Comparison of ENCODE assay signal across 32 cellular contexts in the genomic region with DNA sequence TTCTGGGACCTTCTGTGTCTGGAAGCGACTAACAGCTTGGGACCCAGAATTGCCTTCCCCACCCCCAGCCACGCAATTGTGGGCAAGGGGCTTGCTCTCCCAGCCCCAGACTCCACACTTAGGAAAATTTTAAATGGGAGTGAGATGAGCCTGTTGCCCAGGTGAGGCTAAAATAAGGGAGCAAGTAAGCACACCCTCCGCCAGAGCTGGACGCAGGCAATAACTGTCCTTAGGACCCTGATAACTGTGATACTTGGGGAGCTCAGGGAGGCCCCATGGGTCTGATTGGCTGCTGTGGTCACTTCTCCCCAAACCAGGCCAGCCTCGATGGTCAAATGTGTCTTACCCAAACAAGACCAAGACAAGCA. TPM values are rescaled to one million over a fixed set of nuclear protein-coding genes. Genes with fewer than 3 reads are reported as not detected.
"Had no signal": no experiment of that assay in that cellular context is flagged by ENCODE, and none has a peak within 500 bp of the region (broad histone marks: within the 10 kb centered on the region; RNA-seq: fewer than 3 reads in every experiment).

No MANE protein-coding gene starts in this region.

- H3K4me3 Mint-ChIP-seq: stimulated activated effector memory CD8-positive, alpha-beta T cell treated with anti-CD3 and anti-CD28 coated beads, Interleukin-12 subunit alpha, Interleukin-12 subunit beta, amount 100 ng/mL, for 72 hours; stimulated activated memory B cell treated with anti-CD40 and anti-IgM and Interleukin-4, amounts not matched to agents 10 μg/mL and 1 μg/mL and 100 μg/mL, for 72 hours; stimulated activated naive B cell treated with anti-CD40 and anti-IgM and Interleukin-4, amounts not matched to agents 10 μg/mL and 1 μg/mL and 100 μg/mL, for 72 hours; stimulated activated naive CD8-positive, alpha-beta T cell treated with anti-CD3 and anti-CD28 coated beads, Interleukin-15, amount 100 ng/mL, for 72 hours; stimulated activated naive CD8-positive, alpha-beta T cell treated with anti-CD3 and anti-CD28 coated beads, Interleukin-15, Interleukin-2, amounts not matched to agents 100 ng/mL and 50 ng/mL, for 24 hours; type B pancreatic cell had no signal

- H3K27me3 ChIP-seq: suprapubic skin, testis, thyroid gland, tibial nerve, transverse colon, upper lobe of left lung, upper lobe of right lung, uterus, vagina had no signal

- H3K27me3 Mint-ChIP-seq: stimulated activated naive CD8-positive, alpha-beta T cell treated with anti-CD3 and anti-CD28 coated beads, Interleukin-15, amount 100 ng/mL, for 72 hours; type B pancreatic cell had no signal

- H3K27ac Mint-ChIP-seq: stimulated activated effector memory CD8-positive, alpha-beta T cell treated with anti-CD3 and anti-CD28 coated beads, Interleukin-12 subunit alpha, Interleukin-12 subunit beta, amount 100 ng/mL, for 72 hours; stimulated activated memory B cell treated with anti-CD40 and anti-IgM and Interleukin-4, amounts not matched to agents 10 μg/mL and 1 μg/mL and 100 μg/mL, for 72 hours; stimulated activated naive B cell treated with anti-CD40 and anti-IgM and Interleukin-4, amounts not matched to agents 10 μg/mL and 1 μg/mL and 100 μg/mL, for 72 hours; stimulated activated naive CD8-positive, alpha-beta T cell treated with anti-CD3 and anti-CD28 coated beads, Interleukin-15, amount 100 ng/mL, for 72 hours; stimulated activated naive CD8-positive, alpha-beta T cell treated with anti-CD3 and anti-CD28 coated beads, Interleukin-15, Interleukin-2, amounts not matched to agents 100 ng/mL and 50 ng/mL, for 24 hours; type B pancreatic cell had no signal

- ATAC-seq: stimulated activated naive B cell treated with anti-CD40 and anti-IgM and Interleukin-4, amounts not matched to agents 10 μg/mL and 1 μg/mL and 100 μg/mL, for 72 hours; stimulated activated naive CD8-positive, alpha-beta T cell treated with anti-CD3 and anti-CD28 coated beads, Interleukin-15, amount 100 ng/mL, for 72 hours; stimulated activated naive CD8-positive, alpha-beta T cell treated with anti-CD3 and anti-CD28 coated beads, Interleukin-15, Interleukin-2, amounts not matched to agents 100 U/mL and 50 U/mL, for 24 hours had no signal

- H3K4me3 ChIP-seq: stomach, suprapubic skin, testis, thoracic aorta, thyroid gland, tibial artery, tibial nerve, transverse colon, upper lobe of left lung, upper lobe of right lung, uterus, vagina had no signal

- H3K36me3 Mint-ChIP-seq: stimulated activated effector memory CD8-positive, alpha-beta T cell treated with anti-CD3 and anti-CD28 coated beads, Interleukin-12 subunit alpha, Interleukin-12 subunit beta, amount 100 ng/mL, for 72 hours; stimulated activated memory B cell treated with anti-CD40 and anti-IgM and Interleukin-4, amounts not matched to agents 10 μg/mL and 1 μg/mL and 100 μg/mL, for 72 hours; stimulated activated naive B cell treated with anti-CD40 and anti-IgM and Interleukin-4, amounts not matched to agents 10 μg/mL and 1 μg/mL and 100 μg/mL, for 72 hours; type B pancreatic cell had no signal

- H3K4me1 ChIP-seq: suprapubic skin, tibial artery, transverse colon, upper lobe of right lung, uterus, vagina had no signal

- H3K36me3 ChIP-seq: suprapubic skin, thoracic aorta, thyroid gland, tibial artery, transverse colon, upper lobe of left lung, upper lobe of right lung, uterus, vagina had no signal

- H3K9me3 ChIP-seq: stomach, suprapubic skin, testis, thoracic aorta, thyroid gland, tibial artery, tibial nerve, transverse colon, upper lobe of left lung, upper lobe of right lung, uterus, vagina had no signal

- H3K27ac ChIP-seq: stomach, suprapubic skin, testis, thoracic aorta, tibial artery, tibial nerve, transverse colon, upper lobe of left lung, upper lobe of right lung, uterus, vagina had no signal

- H3K4me1 Mint-ChIP-seq: stimulated activated effector memory CD8-positive, alpha-beta T cell treated with anti-CD3 and anti-CD28 coated beads, Interleukin-12 subunit alpha, Interleukin-12 subunit beta, amount 100 ng/mL, for 72 hours; stimulated activated memory B cell treated with anti-CD40 and anti-IgM and Interleukin-4, amounts not matched to agents 10 μg/mL and 1 μg/mL and 100 μg/mL, for 72 hours; stimulated activated naive B cell treated with anti-CD40 and anti-IgM and Interleukin-4, amounts not matched to agents 10 μg/mL and 1 μg/mL and 100 μg/mL, for 72 hours; stimulated activated naive CD8-positive, alpha-beta T cell treated with anti-CD3 and anti-CD28 coated beads, Interleukin-15, amount 100 ng/mL, for 72 hours had no signal

- H3K9me3 Mint-ChIP-seq: stimulated activated effector memory CD8-positive, alpha-beta T cell treated with anti-CD3 and anti-CD28 coated beads, Interleukin-12 subunit alpha, Interleukin-12 subunit beta, amount 100 ng/mL, for 72 hours; stimulated activated memory B cell treated with anti-CD40 and anti-IgM and Interleukin-4, amounts not matched to agents 10 μg/mL and 1 μg/mL and 100 μg/mL, for 72 hours; stimulated activated naive B cell treated with anti-CD40 and anti-IgM and Interleukin-4, amounts not matched to agents 10 μg/mL and 1 μg/mL and 100 μg/mL, for 72 hours; stimulated activated naive CD8-positive, alpha-beta T cell treated with anti-CD3 and anti-CD28 coated beads, Interleukin-15, amount 100 ng/mL, for 72 hours; stimulated activated naive CD8-positive, alpha-beta T cell treated with anti-CD3 and anti-CD28 coated beads, Interleukin-15, Interleukin-2, amounts not matched to agents 100 ng/mL and 50 ng/mL, for 24 hours; type B pancreatic cell had no signal

- DNase-seq: stimulated activated CD4-positive, alpha-beta T cell treated with anti-CD3 and anti-CD28 coated beads, Interleukin-2, amount 100 ng/mL, for 48 hours; stimulated activated CD4-positive, alpha-beta T cell treated with anti-CD3 and anti-CD28 coated beads, Interleukin-4, amount 100 ng/mL, for 1 hour; stimulated activated CD4-positive, alpha-beta T cell treated with anti-CD3 and anti-CD28 coated beads, Interleukin-4, amount 100 ng/mL, for 24 hours; stimulated activated CD4-positive, alpha-beta T cell treated with anti-CD3 and anti-CD28 coated beads, Interleukin-4, amount 100 ng/mL, for 4 hours; stimulated activated CD8-positive, alpha-beta memory T cell treated with anti-CD3 and anti-CD28 coated beads, Interleukin-4, amount 100 ng/mL, for 48 hours; stimulated activated naive B cell treated with anti-CD40 and anti-IgM and Interleukin-4, amounts not matched to agents 10 μg/mL and 1 μg/mL and 100 μg/mL, for 72 hours; stimulated activated naive CD4-positive, alpha-beta T cell; stimulated activated naive CD4-positive, alpha-beta T cell treated with Interleukin-2 at 50 U/mL for 16 hours; stimulated activated naive CD8-positive, alpha-beta T cell treated with anti-CD3 and anti-CD28 coated beads, Interleukin-15, amount 100 ng/mL, for 72 hours; stimulated activated naive CD8-positive, alpha-beta T cell treated with anti-CD3 and anti-CD28 coated beads, Interleukin-15, Interleukin-2, amounts not matched to agents 100 U/mL and 50 U/mL, for 24 hours; stomach; substantia nigra; testis; thyroid gland; transverse colon; trophoblast cell; upper lobe of right lung; uterus had no signal

RNA-seq across cellular contexts. Expression of gene ABO, which starts 13.3 kb away (rescaled TPM):
- total RNA-seq: temporal lobe had no signal

RNA-seq across cellular contexts. Expression of gene OBP2B, which starts 52.7 kb away (rescaled TPM):
- total RNA-seq: stomach, subcutaneous adipose tissue, temporal lobe, thoracic aorta, thyroid gland, tibial nerve, transverse colon, upper lobe of left lung, upper lobe of right lung, ureter, urinary bladder, uterus, vagina had no signal
- polyA plus RNA-seq: stomach, urinary bladder had no signal
